In genomic region chr1:217568200-217568599, GRCh38 we compare ENCODE assay signal across 21 cellular contexts.
DNase-seq lines count a peak whose midpoint lies in the region; ATAC-seq, FAIRE-seq and TF ChIP-seq lines count a peak whose summit lies in the region.
"Had no signal": no experiment of that assay in that cellular context is flagged by ENCODE, and none has a peak within 500 bp of the region (broad histone marks: within the 10 kb centered on the region; RNA-seq: fewer than 3 reads in every experiment).

No MANE protein-coding gene starts in this region.

- H3K9ac ChIP-seq in parathyroid adenoma, result no peak overlapping the region
- H3K9ac ChIP-seq: GM23248 had no signal

- no peak for TF ChIP-seq CTCF in 22Rv1 (IDR thresholded peaks at IDR 0.05)
- TF ChIP-seq CTCF in D721Med (IDR thresholded peaks at IDR 0.05; ENCODE audit: insufficient read depth, missing control alignments), result no peak
- no peak for TF ChIP-seq CTCF in fibroblast of villous mesenchyme (IDR thresholded peaks at IDR 0.05; ENCODE audit: insufficient read depth, low read depth, low read length)
- no peak for TF ChIP-seq CTCF in parathyroid adenoma (IDR thresholded peaks at IDR 0.05)
- TF ChIP-seq CTCF in GM10266 (IDR thresholded peaks at IDR 0.05; ENCODE audit: control insufficient read depth, insufficient read depth, low read depth, missing control alignments), result no peak

- DNase-seq in D721Med (ENCODE audit: insufficient read length, low spot score), result no peak
- peak; percentile 13 for DNase-seq in fibroblast of villous mesenchyme (ENCODE audit: low read depth)
- no peak for DNase-seq in activated gamma-delta T cell (lab: John Stamatoyannopoulos, UW)
- DNase-seq in GM10266 (ENCODE audit: extremely low spot score), result no peak
- DNase-seq: C1 segment of cervical spinal cord; Caco-2; CD4-positive, CD25-positive, alpha-beta regulatory T cell; CD8-positive, alpha-beta T cell; DMS 273 treated with DMSO at 0.1 percent for 48 hours; DMS79; EL; GDM1; GM23248; H7; HCEC 1CT had no signal

- no peaks in the 10 kb centered on the region for H3K27me3 ChIP-seq in parathyroid adenoma (ENCODE audit: control insufficient read depth, insufficient read depth, low read length)

- no peak for ATAC-seq in GM18861 (IDR thresholded peaks at IDR 0.05; ENCODE audit: unreplicated experiment)
- ATAC-seq: CD8-positive, alpha-beta T cell had no signal

- H3K9me3 ChIP-seq in parathyroid adenoma (ENCODE audit: control insufficient read depth, low read length), result no peaks in the 10 kb centered on the region
- H3K9me3 ChIP-seq: Caco-2 had no signal

- peak; percentile 25 for FAIRE-seq in D721Med (lab: Jason Lieb, UNC)
- FAIRE-seq: GM12891, GM18507, H1 had no signal

- peak overlapping the region; percentile 15 for H3K27ac ChIP-seq in 22Rv1
- H3K27ac ChIP-seq in parathyroid adenoma, result no peak overlapping the region
- H3K27ac ChIP-seq: GM23248 had no signal

- H3K79me2 ChIP-seq in parathyroid adenoma, result no peaks in the 10 kb centered on the region

- H2AFZ ChIP-seq in parathyroid adenoma, result peak overlapping the region; percentile 33
- H2AFZ ChIP-seq: GM23248 had no signal

- H3K4me2 ChIP-seq in parathyroid adenoma (ENCODE audit: low read length), result peak overlapping the region; percentile 19

- peaks cover 3% of the 10 kb centered on the region for H3K4me1 ChIP-seq in parathyroid adenoma

- H3K4me3 ChIP-seq in fibroblast of villous mesenchyme (ENCODE audit: low read depth, low read length) (no peak overlapping the region), parathyroid adenoma (ENCODE audit: low read depth, low read length) (no peak overlapping the region)
- H3K4me3 ChIP-seq: GM23248 had no signal

- H3K36me3 ChIP-seq in parathyroid adenoma (ENCODE audit: control insufficient read depth, insufficient read depth, low read length), result no peaks in the 10 kb centered on the region
